ENCODE assay signal across 7 cellular contexts in the genomic region with DNA sequence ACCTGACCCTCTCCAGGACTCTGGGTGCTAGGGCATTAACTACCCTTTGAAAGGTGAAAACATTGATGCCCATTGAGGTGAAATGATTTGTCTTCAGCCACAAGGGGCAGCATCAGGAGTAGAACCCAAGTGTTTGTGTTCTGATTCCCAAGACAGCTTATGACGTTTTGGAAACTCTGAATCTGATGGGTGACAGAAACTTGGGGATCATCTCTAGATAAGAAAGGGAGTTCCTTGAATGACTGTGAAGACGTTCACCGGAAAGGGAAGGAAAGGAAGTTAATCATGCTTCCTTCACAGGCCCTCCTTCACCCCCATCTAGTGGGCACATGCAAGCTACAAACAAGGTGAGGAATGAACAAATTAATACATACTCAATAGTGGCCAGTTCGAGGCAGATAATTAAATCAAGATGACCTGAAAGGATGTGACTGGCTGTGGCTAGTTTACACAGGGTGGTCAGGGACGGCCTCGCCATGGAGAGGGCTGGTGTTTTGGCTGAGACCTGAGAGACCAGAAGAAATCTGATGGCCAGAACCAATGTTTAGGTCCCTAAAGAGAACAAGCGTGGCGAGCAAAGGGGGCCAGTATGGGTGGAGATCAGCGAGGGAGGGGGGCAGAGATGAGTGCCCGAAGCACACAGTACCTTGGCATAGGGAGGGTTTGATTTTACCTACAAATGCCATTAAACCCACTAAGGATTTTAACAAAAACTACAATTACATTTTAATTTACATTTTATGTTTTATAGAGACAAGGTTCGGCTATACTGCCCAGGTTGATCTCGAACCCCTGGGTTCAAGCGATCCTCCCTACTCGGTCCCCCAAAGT. TPM values are rescaled to one million over a fixed set of nuclear protein-coding genes. Genes with fewer than 3 reads are reported as not detected.
DNase-seq lines count a peak whose midpoint lies in the region; ATAC-seq and TF ChIP-seq lines count a peak whose summit lies in the region.

No MANE protein-coding gene starts in this region.

- peak; percentile 44; the same call in 1 of the 2 replicates for TF ChIP-seq CTCF in GM12874 (IDR thresholded peaks at IDR 0.05; ENCODE audit: insufficient read depth, low read depth, low read length)

- DNase-seq in M059J (ENCODE audit: low read depth): peak; percentile 97
- DNase-seq in dedifferentiated amniotic fluid mesenchymal stem cell (ENCODE audit: extremely low spot score): peak; percentile 48
- peak; percentile 67 for DNase-seq in medulla oblongata (ENCODE audit: extremely low spot score)
- DNase-seq in stimulated activated CD8-positive, alpha-beta memory T cell treated with anti-CD3 and anti-CD28 coated beads, Interleukin-12 subunit alpha, Interleukin-12 subunit beta, amount 100 ng/mL, for 4 hours (ENCODE audit: low read depth): peak; percentile 17

- ATAC-seq in activated CD4-positive, CD25-positive, alpha-beta regulatory T cell treated with anti-CD3 and anti-CD28 coated beads, Interleukin-2, amount 50 U/mL, for 24 hours: peak; percentile 34 to 44
- ATAC-seq in HG03442 (IDR thresholded peaks at IDR 0.05; ENCODE audit: unreplicated experiment): no peak

RNA-seq across cellular contexts. Expression of gene SLC26A2, which starts 0.9 kb away (rescaled TPM):
- total RNA-seq in M059J (2014; rRNA removed; shearing (Covaris generic)): 11.9 and 17.5 TPM in 2 replicates

RNA-seq across cellular contexts. Expression of gene PDE6A, which starts 15.0 kb away (rescaled TPM):
- 0.02 and 0.22 TPM in 2 replicates for total RNA-seq in M059J (2014; rRNA removed; shearing (Covaris generic))

RNA-seq across cellular contexts. Expression of gene TIGD6, which starts 40.8 kb away (rescaled TPM):
- total RNA-seq in M059J (2014; rRNA removed; shearing (Covaris generic)): 3.2 and 6.3 TPM in 2 replicates

RNA-seq across cellular contexts. Expression of gene HMGXB3, which starts 40.9 kb away (rescaled TPM):
- 34.4 and 51.2 TPM in 2 replicates for total RNA-seq in M059J (2014; rRNA removed; shearing (Covaris generic))

Comparison
In these comparisons a context has a peak if more than half of its experiments do, and no peak if none do; other contexts are left out.
1. DNase-seq: peak in every context shown above with its lines; median percentile 97 in M059J; 67 in medulla oblongata; 48 in dedifferentiated amniotic fluid mesenchymal stem cell; 17 in stimulated activated CD8-positive, alpha-beta memory T cell treated with anti-CD3 and anti-CD28 coated beads, Interleukin-12 subunit alpha, Interleukin-12 subunit beta, amount 100 ng/mL, for 4 hours.